8 cellular contexts compared by ENCODE assay signal in the genomic region with DNA sequence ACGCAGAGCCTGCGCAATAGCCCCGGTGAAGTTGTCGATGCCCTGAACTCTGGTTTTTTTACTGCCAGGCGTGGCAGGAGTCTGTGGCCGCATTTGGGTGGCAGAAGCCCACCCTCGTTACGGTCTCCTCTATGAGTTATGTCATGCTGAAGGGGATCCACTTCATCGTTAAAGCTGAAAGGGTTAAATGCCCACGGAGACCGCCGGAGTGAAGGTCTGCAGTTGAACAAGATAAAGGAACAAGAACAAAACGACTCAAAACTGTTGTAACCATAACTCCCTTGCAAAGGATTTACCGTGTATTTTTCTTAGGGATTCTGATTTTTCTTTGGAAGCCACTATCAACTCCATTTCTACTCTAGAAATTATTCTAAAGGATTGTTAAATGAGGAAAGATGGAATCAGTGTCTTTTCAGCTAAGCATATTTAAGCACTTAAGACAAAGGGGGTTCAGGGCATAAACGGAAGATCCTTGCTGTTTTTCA. TPM values are rescaled to one million over a fixed set of nuclear protein-coding genes. Genes with fewer than 3 reads are reported as not detected.
DNase-seq lines count a peak whose midpoint lies in the region; FAIRE-seq and TF ChIP-seq lines count a peak whose summit lies in the region.

No MANE protein-coding gene starts in this region.

- peaks cover 16% of the 10 kb centered on the region for H3F3A ChIP-seq in SU-DHL-6 (ENCODE audit: insufficient read depth)

- H3K4me1 ChIP-seq in skeletal muscle tissue (ENCODE audit: control insufficient read depth in 3 of 3, insufficient read depth in 3 of 3, low read length in 3 of 3), result peaks cover 0 to 9% (median 6%) of the 10 kb centered on the region in 3 donors

- no peak for TF ChIP-seq CTCF in SU-DHL-6 (IDR thresholded peaks at IDR 0.05; ENCODE audit: insufficient read depth, low read length, poor library complexity, severe bottlenecking)
- no peak for TF ChIP-seq CTCF in foreskin fibroblast (IDR thresholded peaks at IDR 0.05; ENCODE audit: low read depth, low read length)

- TF ChIP-seq POLR2A in H54 (IDR thresholded peaks at IDR 0.05; ENCODE audit: low read depth, low read length), result peak; percentile 56
- no peak for TF ChIP-seq POLR2A in GM12891 (IDR thresholded peaks at IDR 0.05; ENCODE audit: low read depth, low read length)

- H3K9me3 ChIP-seq in SU-DHL-6 (ENCODE audit: insufficient read depth, low read length) (no peaks in the 10 kb centered on the region), skeletal muscle tissue (ENCODE audit: control insufficient read depth in 3 of 3, low read length in 3 of 3) (no peaks in the 10 kb centered on the region)

- no peak for FAIRE-seq in H54 (lab: Jason Lieb, UNC)
- FAIRE-seq in GM12891 (lab: Jason Lieb, UNC), result no peak

- H3K9me2 ChIP-seq in SU-DHL-6 (replicated peaks; ENCODE audit: insufficient read depth, low read length), result no peaks in the 10 kb centered on the region

- intact Hi-C loops in posterior vena cava (cut with DNase I), result no loop called here

- peaks cover 53% of the 10 kb centered on the region for H3K79me2 ChIP-seq in SU-DHL-6 (ENCODE audit: insufficient read depth, low read length)

- H3K27ac ChIP-seq in SU-DHL-6 (ENCODE audit: low read depth, low read length) (peak overlapping the region; percentile 72), skeletal muscle tissue (ENCODE audit: low read depth, low read length) (peak overlapping the region; percentile 93)

- peak overlapping the region; percentile 91 for H3K9ac ChIP-seq in SU-DHL-6 (ENCODE audit: low read length)
- H3K9ac ChIP-seq in skeletal muscle tissue (ENCODE audit: low read depth in 1 of 3, low read length in 3 of 3), result peak overlapping the region; percentile 68 to 79 (median 74)

- H4K20me1 ChIP-seq in SU-DHL-6 (ENCODE audit: low read depth, low read length), result peaks cover 25% of the 10 kb centered on the region

- H3K36me3 ChIP-seq in SU-DHL-6 (ENCODE audit: low read length) (peaks cover 11% of the 10 kb centered on the region; the same call in 1 of the 2 replicates), skeletal muscle tissue (ENCODE audit: control insufficient read depth in 3 of 3, insufficient read depth in 3 of 3, low read length in 3 of 3) (no peaks in the 10 kb centered on the region)

- peak overlapping the region; percentile 74 for H3K4me3 ChIP-seq in SU-DHL-6 (ENCODE audit: insufficient read depth, low read length, poor library complexity, severe bottlenecking)
- peak overlapping the region; percentile 83 to 94 for H3K4me3 ChIP-seq in foreskin fibroblast (ENCODE audit: low read depth in 1 of 2, low read length in 2 of 2)
- H3K4me3 ChIP-seq in skeletal muscle tissue (ENCODE audit: low read length in 3 of 3), result peak overlapping the region; percentile 74 to 78 (median 78)

- DNase-seq in H54 (ENCODE audit: insufficient read length, low spot score) (no peak), foreskin fibroblast (no peak), posterior vena cava (ENCODE audit: low spot score) (no peak), GM12891 (ENCODE audit: insufficient read length, low spot score) (no peak), HuH-7 (ENCODE audit: low spot score) (no peak), NOMO-1 treated with DMSO at 0.1 percent for 48 hours (lab: John Stamatoyannopoulos, UW; ENCODE audit: unreplicated experiment) (no peak)

- H2AFZ ChIP-seq in SU-DHL-6 (ENCODE audit: low read depth, low read length, severe bottlenecking), result peak overlapping the region; percentile 88

- H3K4me2 ChIP-seq in SU-DHL-6 (ENCODE audit: low read depth, low read length, poor library complexity, severe bottlenecking), result peak overlapping the region; percentile 86

- no peaks in the 10 kb centered on the region for H3K27me3 ChIP-seq in SU-DHL-6 (ENCODE audit: low read length)
- peaks cover 0 to 22% (median 10%) of the 10 kb centered on the region in 3 donors for H3K27me3 ChIP-seq in skeletal muscle tissue (ENCODE audit: control insufficient read depth in 3 of 3, insufficient read depth in 3 of 3, low read length in 3 of 3)

TF ChIP-seq in GM12891, 5 proteins besides CTCF, POLR2A, EP300 and RAD21:
- no peak for TF ChIP-seq TAF1 (IDR thresholded peaks at IDR 0.05; ENCODE audit: low read depth, low read length)
- no peak for TF ChIP-seq POU2F2 (IDR thresholded peaks at IDR 0.05; ENCODE audit: low read depth, low read length)
- no peak for TF ChIP-seq PAX5 (IDR thresholded peaks at IDR 0.05; ENCODE audit: insufficient read depth, low read length, severe bottlenecking)
- no peak for TF ChIP-seq SPI1 (IDR thresholded peaks at IDR 0.05; ENCODE audit: low read depth, low read length)
- TF ChIP-seq POLR2AphosphoS5 (IDR thresholded peaks at IDR 0.05; ENCODE audit: low read depth, low read length), result no peak
TF ChIP-seq in GM12891: peak in this region for 0.

RNA-seq across cellular contexts. Expression of a gene that starts 0.5 kb away (rescaled TPM):
- total RNA-seq in skeletal muscle tissue (30.3 TPM), posterior vena cava (10 to 100 TPM; 52.2 to 54.0 TPM)
- polyA plus RNA-seq in GM12891 (2012; ENCODE audit: low read depth, missing spikeins), result 65.0 TPM
